ENCODE assay signal across 17 cellular contexts in genomic region chr14:64806862-64807495, GRCh38.
DNase-seq lines count a peak whose midpoint lies in the region; ATAC-seq and TF ChIP-seq lines count a peak whose summit lies in the region.
"Had no signal": no experiment of that assay in that cellular context is flagged by ENCODE, and none has a peak within 500 bp of the region (broad histone marks: within the 10 kb centered on the region; RNA-seq: fewer than 3 reads in every experiment).

No MANE protein-coding gene starts in this region.

- H3K36me3 Mint-ChIP-seq in HFFc6 (ENCODE audit: low read depth), result no peaks in the 10 kb centered on the region
- H3K36me3 Mint-ChIP-seq in activated T-helper 17 cell treated with anti-CD3 and anti-CD28 coated beads, Interleukin-2, amount 50 U/mL, for 72 hours (ENCODE audit: low read depth), result no peaks in the 10 kb centered on the region
- H3K36me3 Mint-ChIP-seq in activated T-cell treated with anti-CD3 and anti-CD28 coated beads, Interleukin-2, amount 50 U/mL, for 24 hours (ENCODE audit: low read depth), result no peaks in the 10 kb centered on the region

- peak; percentile 9 for ATAC-seq in left lung
- ATAC-seq in thoracic aorta (ENCODE audit: insufficient number of reproducible peaks, low FRiP score, low read depth), result no peak
- ATAC-seq in HG03108 (IDR thresholded peaks at IDR 0.05; ENCODE audit: unreplicated experiment), result no peak
- ATAC-seq in activated T-helper 17 cell treated with anti-CD3 and anti-CD28 coated beads, Interleukin-2, amount 50 U/mL, for 72 hours (replicated peaks), result no peak
- ATAC-seq: activated CD4-positive, CD25-positive, alpha-beta regulatory T cell treated with anti-CD3 and anti-CD28 coated beads, Interleukin-2, amount 50 U/mL, for 24 hours had no signal

- peak overlapping the region; percentile 11; the same call in 1 of the 2 replicates for H3K4me3 ChIP-seq in WI38 (ENCODE audit: low read depth, low read length)
- H3K4me3 ChIP-seq in left lung, result no peak overlapping the region
- H3K4me3 ChIP-seq in thoracic aorta, result peak overlapping the region; percentile 28
- H3K4me3 ChIP-seq: BLaER1 treated with 17β-estradiol and CSF1 and Interleukin-3, amounts not matched to agents 10 nM and 100 nM had no signal

- H3K27ac Mint-ChIP-seq in HFFc6, result peak overlapping the region; percentile 97
- H3K27ac Mint-ChIP-seq in activated T-helper 17 cell treated with anti-CD3 and anti-CD28 coated beads, Interleukin-2, amount 50 U/mL, for 72 hours, result no peak overlapping the region
- no peak overlapping the region for H3K27ac Mint-ChIP-seq in activated T-cell treated with anti-CD3 and anti-CD28 coated beads, Interleukin-2, amount 50 U/mL, for 24 hours

- H3K27me3 ChIP-seq in left lung (peaks cover 0 to 1% of the 10 kb centered on the region in 2 donors), thoracic aorta (replicated peaks; ENCODE audit: insufficient read depth) (no peaks in the 10 kb centered on the region)
- H3K27me3 ChIP-seq: BLaER1 treated with 17β-estradiol and CSF1 and Interleukin-3, amounts not matched to agents 10 nM and 100 nM had no signal

- peaks cover 64% of the 10 kb centered on the region for H3K4me1 Mint-ChIP-seq in HFFc6 (ENCODE audit: low read depth)
- H3K4me1 Mint-ChIP-seq in activated T-helper 17 cell treated with anti-CD3 and anti-CD28 coated beads, Interleukin-2, amount 50 U/mL, for 72 hours, result no peaks in the 10 kb centered on the region
- no peaks in the 10 kb centered on the region for H3K4me1 Mint-ChIP-seq in activated T-cell treated with anti-CD3 and anti-CD28 coated beads, Interleukin-2, amount 50 U/mL, for 24 hours (ENCODE audit: low read depth)

- no peaks in the 10 kb centered on the region; the same call in 1 of the 2 replicates for H3K27me3 Mint-ChIP-seq in HFFc6 (ENCODE audit: insufficient read depth)
- peaks cover 3% of the 10 kb centered on the region for H3K27me3 Mint-ChIP-seq in activated T-helper 17 cell treated with anti-CD3 and anti-CD28 coated beads, Interleukin-2, amount 50 U/mL, for 72 hours
- H3K27me3 Mint-ChIP-seq in activated T-cell treated with anti-CD3 and anti-CD28 coated beads, Interleukin-2, amount 50 U/mL, for 24 hours, result no peaks in the 10 kb centered on the region

- DNase-seq in HFFc6 (no peak), left lung (no peak), thoracic aorta (ENCODE audit: low spot score) (no peak)
- no peak for DNase-seq in activated T-cell treated with anti-CD3 and anti-CD28 coated beads, Interleukin-2, amount 50 U/mL, for 24 hours
- DNase-seq: activated gamma-delta T cell treated with Interleukin-2 at 50 U/mL for 16 hours; Karpas-422; left colon; NCI-H1092 treated with DMSO at 0.1 percent for 48 hours; NCI-H2107; NCI-H526; nucleus accumbens; stimulated activated CD4-positive, alpha-beta T cell treated with anti-CD3 and anti-CD28 coated beads, Interleukin-4, amount 100 ng/mL, for 1 hour had no signal

- H3K4me3 Mint-ChIP-seq in HFFc6, result peak overlapping the region; percentile 82
- H3K4me3 Mint-ChIP-seq in activated T-helper 17 cell treated with anti-CD3 and anti-CD28 coated beads, Interleukin-2, amount 50 U/mL, for 72 hours, result no peak overlapping the region
- H3K4me3 Mint-ChIP-seq in activated T-cell treated with anti-CD3 and anti-CD28 coated beads, Interleukin-2, amount 50 U/mL, for 24 hours, result no peak overlapping the region

- intact Hi-C loops in left lung (cut with DNase I), result no loop called here

- H3K9me3 ChIP-seq in left lung, result no peaks in the 10 kb centered on the region
- H3K9me3 ChIP-seq in thoracic aorta, result no peaks in the 10 kb centered on the region
- H3K9me3 ChIP-seq: BLaER1 treated with 17β-estradiol and CSF1 and Interleukin-3, amounts not matched to agents 10 nM and 100 nM had no signal

- H3K27ac ChIP-seq in left lung (peak overlapping the region in 1 of 2 donors; percentile 53), thoracic aorta (peak overlapping the region; percentile 86 to 92)
- H3K27ac ChIP-seq: BLaER1 treated with 17β-estradiol and CSF1 and Interleukin-3, amounts not matched to agents 10 nM and 100 nM had no signal

- H3K9me3 Mint-ChIP-seq in HFFc6, result no peaks in the 10 kb centered on the region
- H3K9me3 Mint-ChIP-seq in activated T-helper 17 cell treated with anti-CD3 and anti-CD28 coated beads, Interleukin-2, amount 50 U/mL, for 72 hours, result no peaks in the 10 kb centered on the region
- H3K9me3 Mint-ChIP-seq in activated T-cell treated with anti-CD3 and anti-CD28 coated beads, Interleukin-2, amount 50 U/mL, for 24 hours, result no peaks in the 10 kb centered on the region

- H3K36me3 ChIP-seq in left lung (no peaks in the 10 kb centered on the region), thoracic aorta (no peaks in the 10 kb centered on the region)
- H3K36me3 ChIP-seq: BLaER1 treated with 17β-estradiol and CSF1 and Interleukin-3, amounts not matched to agents 10 nM and 100 nM had no signal

- H3K4me1 ChIP-seq in left lung (peaks cover 0 to 9% of the 10 kb centered on the region in 2 donors), thoracic aorta (ENCODE audit: control insufficient read depth in 1 of 2, low read depth in 2 of 2) (peaks cover 31 to 54% of the 10 kb centered on the region in 2 donors)

- TF ChIP-seq CTCF in HFFc6 (IDR thresholded peaks at IDR 0.05) (no peak), WI38 (IDR thresholded peaks at IDR 0.05; ENCODE audit: low read depth, low read length) (no peak), left lung (IDR thresholded peaks at IDR 0.05) (no peak), thoracic aorta (IDR thresholded peaks at IDR 0.05) (no peak)

Comparison
In these comparisons a context has a peak if more than half of its experiments do, and no peak if none do; other contexts are left out.
1. H3K4me3 ChIP-seq: peak in WI38 (single experiment) and thoracic aorta (single experiment); none in left lung (0 of 2).